Comparison of ENCODE assay signal across 1 cellular context in the genomic region with DNA sequence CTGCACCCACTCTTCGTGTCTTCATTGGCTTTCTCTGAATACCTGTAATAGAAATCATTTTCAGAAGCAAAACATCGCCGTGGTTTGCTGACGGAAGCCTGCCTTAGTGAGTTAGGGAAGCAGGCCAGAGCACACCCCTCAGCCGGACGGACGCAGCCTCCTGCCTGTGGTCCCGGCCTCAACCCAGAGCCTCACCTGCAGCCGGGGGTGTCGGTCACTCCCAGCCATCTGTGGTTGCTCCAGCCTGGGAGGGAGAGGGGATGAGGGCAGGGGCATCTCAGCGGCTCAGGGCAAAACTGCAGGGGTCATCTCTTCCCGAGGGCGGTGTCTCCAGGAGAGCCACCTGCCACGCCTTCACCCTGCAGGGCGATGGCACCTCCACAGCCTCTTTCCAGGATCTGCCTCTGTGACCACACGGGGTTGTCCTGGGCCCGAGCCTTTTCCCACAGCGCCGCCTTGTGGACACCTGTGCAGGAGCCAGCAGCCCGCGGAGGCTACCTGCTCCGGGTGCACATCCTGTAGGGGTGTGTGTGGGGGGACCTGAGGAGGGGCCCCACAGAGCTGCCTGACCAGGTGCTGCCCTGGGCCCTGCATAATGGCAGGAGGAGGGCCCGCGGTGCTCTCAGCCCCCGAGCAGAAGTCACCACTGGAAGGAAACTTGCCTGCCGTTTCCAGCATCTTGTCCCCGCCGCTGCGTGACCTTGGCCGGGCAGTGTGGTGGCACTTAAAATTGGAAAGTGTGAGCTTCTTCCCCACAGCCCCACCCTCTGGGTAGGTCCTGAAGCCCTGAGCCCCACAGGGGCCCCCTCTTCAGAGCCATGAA.
A peak's percentile ranks its signal among the peaks of the same experiment; 100 is the strongest.
TF ChIP-seq lines count a peak whose summit lies in the region.

No MANE protein-coding gene starts in this region.

TF ChIP-seq in HepG2, 621 proteins besides CTCF, POLR2A, EP300 and RAD21 (continued from another document and continues in another):
- TF ChIP-seq ZBTB10 (CRISPR knock-in tag; IDR thresholded peaks at IDR 0.05; ENCODE audit: borderline replicate concordance) (no peak; the same call in 1 of the 2 replicates), RFXANK (CRISPR knock-in tag; IDR thresholded peaks at IDR 0.05) (no peak), ZNF781 (CRISPR knock-in tag; IDR thresholded peaks at IDR 0.05; ENCODE audit: borderline replicate concordance, not compliant biosample characterization) (no peak), ZNF773 (CRISPR knock-in tag; IDR thresholded peaks at IDR 0.05; ENCODE audit: borderline replicate concordance) (no peak), ISX (CRISPR knock-in tag; conservative IDR thresholded peaks at IDR 0.05) (no peak), ZSCAN25 (CRISPR knock-in tag; IDR thresholded peaks at IDR 0.05) (peak; percentile 94), KLF9 (CRISPR knock-in tag; IDR thresholded peaks at IDR 0.05; ENCODE audit: low read depth) (no peak), SAP130 (CRISPR knock-in tag; IDR thresholded peaks at IDR 0.05; ENCODE audit: low read depth) (peak; percentile 24; the same call in 1 of the 2 replicates), TEAD2 (CRISPR knock-in tag; IDR thresholded peaks at IDR 0.05) (no peak), SRSF4 (IDR thresholded peaks at IDR 0.05; ENCODE audit: low read depth, low read length, poor library complexity, severe bottlenecking) (no peak), ZNF567 (CRISPR knock-in tag; IDR thresholded peaks at IDR 0.05; ENCODE audit: borderline replicate concordance) (no peak), KLF6 (CRISPR knock-in tag; IDR thresholded peaks at IDR 0.05) (no peak), NFATC3 (CRISPR knock-in tag; IDR thresholded peaks at IDR 0.05) (no peak), MYC (CRISPR knock-in tag; IDR thresholded peaks at IDR 0.05; ENCODE audit: borderline replicate concordance) (peak; percentile 31), FOXK1 (CRISPR knock-in tag; IDR thresholded peaks at IDR 0.05; ENCODE audit: borderline replicate concordance, low read depth) (no peak), ZNF850 (CRISPR knock-in tag; conservative IDR thresholded peaks at IDR 0.05) (no peak), THYN1 (CRISPR knock-in tag; IDR thresholded peaks at IDR 0.05; ENCODE audit: borderline replicate concordance, low read depth) (no peak), HINFP (CRISPR knock-in tag; IDR thresholded peaks at IDR 0.05; ENCODE audit: low read depth) (no peak), DZIP1 (CRISPR knock-in tag; IDR thresholded peaks at IDR 0.05) (no peak), ZFP1 (CRISPR knock-in tag; IDR thresholded peaks at IDR 0.05) (no peak), ARID4A (CRISPR knock-in tag; IDR thresholded peaks at IDR 0.05; ENCODE audit: borderline replicate concordance) (peak; percentile 33; the same call in 1 of the 2 replicates), ZNF562 (CRISPR knock-in tag; IDR thresholded peaks at IDR 0.05; ENCODE audit: borderline replicate concordance) (no peak), NR2F6 (IDR thresholded peaks at IDR 0.05) (no peak), NR2F6 (CRISPR knock-in tag; IDR thresholded peaks at IDR 0.05) (0 out of 2 replicates have a peak, but pooled peaks have one; percentile 19), ETV5 (CRISPR knock-in tag; IDR thresholded peaks at IDR 0.05; ENCODE audit: borderline replicate concordance) (peak; percentile 35; the same call in 1 of the 2 replicates), ARID5B (CRISPR knock-in tag; IDR thresholded peaks at IDR 0.05) (0 out of 2 replicates have a peak, but pooled peaks have one; percentile 8)
- TF ChIP-seq, protein P1, sequence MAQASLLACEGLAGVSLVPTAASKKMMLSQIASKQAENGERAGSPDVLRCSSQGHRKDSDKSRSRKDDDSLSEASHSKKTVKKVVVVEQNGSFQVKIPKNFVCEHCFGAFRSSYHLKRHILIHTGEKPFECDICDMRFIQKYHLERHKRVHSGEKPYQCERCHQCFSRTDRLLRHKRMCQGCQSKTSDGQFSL (CRISPR knock-in tag; IDR thresholded peaks at IDR 0.05), result no peak
- TF ChIP-seq, protein P2, sequence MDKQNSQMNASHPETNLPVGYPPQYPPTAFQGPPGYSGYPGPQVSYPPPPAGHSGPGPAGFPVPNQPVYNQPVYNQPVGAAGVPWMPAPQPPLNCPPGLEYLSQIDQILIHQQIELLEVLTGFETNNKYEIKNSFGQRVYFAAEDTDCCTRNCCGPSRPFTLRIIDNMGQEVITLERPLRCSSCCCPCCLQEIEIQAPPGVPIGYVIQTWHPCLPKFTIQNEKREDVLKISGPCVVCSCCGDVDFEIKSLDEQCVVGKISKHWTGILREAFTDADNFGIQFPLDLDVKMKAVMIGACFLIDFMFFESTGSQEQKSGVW (CRISPR knock-in tag; IDR thresholded peaks at IDR 0.05; ENCODE audit: borderline replicate concordance), result no peak
- TF ChIP-seq, protein P3, sequence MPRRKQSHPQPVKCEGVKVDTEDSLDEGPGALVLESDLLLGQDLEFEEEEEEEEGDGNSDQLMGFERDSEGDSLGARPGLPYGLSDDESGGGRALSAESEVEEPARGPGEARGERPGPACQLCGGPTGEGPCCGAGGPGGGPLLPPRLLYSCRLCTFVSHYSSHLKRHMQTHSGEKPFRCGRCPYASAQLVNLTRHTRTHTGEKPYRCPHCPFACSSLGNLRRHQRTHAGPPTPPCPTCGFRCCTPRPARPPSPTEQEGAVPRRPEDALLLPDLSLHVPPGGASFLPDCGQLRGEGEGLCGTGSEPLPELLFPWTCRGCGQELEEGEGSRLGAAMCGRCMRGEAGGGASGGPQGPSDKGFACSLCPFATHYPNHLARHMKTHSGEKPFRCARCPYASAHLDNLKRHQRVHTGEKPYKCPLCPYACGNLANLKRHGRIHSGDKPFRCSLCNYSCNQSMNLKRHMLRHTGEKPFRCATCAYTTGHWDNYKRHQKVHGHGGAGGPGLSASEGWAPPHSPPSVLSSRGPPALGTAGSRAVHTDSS (CRISPR knock-in tag; conservative IDR thresholded peaks at IDR 0.05), result no peak
- TF ChIP-seq, protein P4, sequence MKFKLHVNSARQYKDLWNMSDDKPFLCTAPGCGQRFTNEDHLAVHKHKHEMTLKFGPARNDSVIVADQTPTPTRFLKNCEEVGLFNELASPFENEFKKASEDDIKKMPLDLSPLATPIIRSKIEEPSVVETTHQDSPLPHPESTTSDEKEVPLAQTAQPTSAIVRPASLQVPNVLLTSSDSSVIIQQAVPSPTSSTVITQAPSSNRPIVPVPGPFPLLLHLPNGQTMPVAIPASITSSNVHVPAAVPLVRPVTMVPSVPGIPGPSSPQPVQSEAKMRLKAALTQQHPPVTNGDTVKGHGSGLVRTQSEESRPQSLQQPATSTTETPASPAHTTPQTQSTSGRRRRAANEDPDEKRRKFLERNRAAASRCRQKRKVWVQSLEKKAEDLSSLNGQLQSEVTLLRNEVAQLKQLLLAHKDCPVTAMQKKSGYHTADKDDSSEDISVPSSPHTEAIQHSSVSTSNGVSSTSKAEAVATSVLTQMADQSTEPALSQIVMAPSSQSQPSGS (CRISPR knock-in tag; IDR thresholded peaks at IDR 0.05), result no peak
- TF ChIP-seq, protein P5, sequence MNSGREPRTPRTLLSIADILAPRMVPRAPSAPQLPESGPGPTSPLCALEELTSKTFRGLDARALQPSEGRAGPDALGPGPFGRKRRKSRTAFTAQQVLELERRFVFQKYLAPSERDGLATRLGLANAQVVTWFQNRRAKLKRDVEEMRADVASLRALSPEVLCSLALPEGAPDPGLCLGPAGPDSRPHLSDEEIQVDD (CRISPR knock-in tag; IDR thresholded peaks at IDR 0.05; ENCODE audit: borderline replicate concordance), result no peak
